17 cellular contexts compared by ENCODE assay signal in the genomic region with DNA sequence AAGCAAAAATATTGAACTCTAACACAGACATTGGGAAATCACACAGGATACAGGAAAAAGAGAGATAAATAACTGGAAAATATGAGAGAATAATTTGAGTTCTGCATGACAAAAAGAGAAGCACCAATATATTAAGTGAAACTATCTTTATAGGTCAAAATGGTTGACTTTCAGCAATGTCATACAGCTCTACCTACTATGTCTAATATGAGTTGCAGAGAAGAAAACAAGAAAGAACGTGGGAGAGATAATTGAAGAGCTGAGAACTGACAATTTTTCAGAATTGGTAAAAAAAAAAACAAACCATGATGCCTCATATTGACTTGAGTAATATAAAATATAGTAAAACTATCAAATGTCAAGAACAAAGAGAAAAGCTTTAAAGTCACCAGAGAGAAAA.
"Had no signal": no experiment of that assay in that cellular context is flagged by ENCODE, and none has a peak within 500 bp of the region (broad histone marks: within the 10 kb centered on the region; RNA-seq: fewer than 3 reads in every experiment).

No MANE protein-coding gene starts in this region.

- ATAC-seq: effector memory CD8-positive, alpha-beta T cell; gastrocnemius medialis; heart right ventricle; right cardiac atrium had no signal

- H3K27me3 ChIP-seq: esophagus muscularis mucosa, gastrocnemius medialis, heart right ventricle, ovary had no signal

- H3K36me3 Mint-ChIP-seq: naive B cell had no signal

- H3K4me3 Mint-ChIP-seq: dendritic cell treated with granulocyte-macrophage colony-stimulating factor and Interleukin-4, amounts not matched to agents 40 ng/mL and 50 ng/mL, for 4 days; effector memory CD8-positive, alpha-beta T cell; naive B cell; neural crest cell had no signal

- DNase-seq: effector memory CD8-positive, alpha-beta T cell; gastrocnemius medialis; heart right ventricle; hypothalamus; kidney glomerular epithelial cell; mesendoderm; naive B cell; ovary; right cardiac atrium; small intestine; stimulated activated CD4-positive, alpha-beta T cell treated with anti-CD3 and anti-CD28 coated beads, Interleukin-12 subunit alpha, Interleukin-12 subunit beta, amount 100 ng/mL, for 4 hours; stimulated activated naive CD4-positive, alpha-beta T cell treated with Interleukin-2 at 50 U/mL for 16 hours; trophoblast cell had no signal

- H3K27ac Mint-ChIP-seq: dendritic cell treated with granulocyte-macrophage colony-stimulating factor and Interleukin-4, amounts not matched to agents 40 ng/mL and 50 ng/mL, for 4 days; effector memory CD8-positive, alpha-beta T cell; naive B cell had no signal

- H3K4me1 Mint-ChIP-seq: naive B cell had no signal

- H3K27me3 Mint-ChIP-seq: dendritic cell treated with granulocyte-macrophage colony-stimulating factor and Interleukin-4, amounts not matched to agents 40 ng/mL and 50 ng/mL, for 4 days; effector memory CD8-positive, alpha-beta T cell; naive B cell had no signal

- H3K27ac ChIP-seq: epithelial cell of prostate, esophagus muscularis mucosa, gastrocnemius medialis, heart right ventricle, ovary had no signal

- H3K9me3 ChIP-seq: ovary had no signal
